In the genomic region with DNA sequence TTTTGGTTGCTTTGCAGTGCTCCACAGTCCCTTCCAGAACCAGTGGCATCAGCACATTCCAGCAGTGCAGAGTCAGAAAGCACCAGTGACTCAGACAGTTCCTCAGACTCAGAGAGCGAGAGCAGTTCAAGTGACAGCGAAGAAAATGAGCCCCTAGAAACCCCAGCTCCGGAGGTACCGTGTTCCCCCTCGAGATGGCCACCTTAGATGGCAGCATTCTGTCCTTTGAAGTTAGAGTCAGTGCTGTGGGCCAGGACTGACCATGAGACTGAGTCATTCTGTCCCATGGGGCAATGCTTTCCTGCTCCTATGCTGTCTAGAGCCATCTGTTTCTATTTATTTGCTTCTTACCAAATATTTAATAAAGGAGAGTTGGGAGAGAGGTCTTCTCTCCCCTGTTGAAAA, we compare ENCODE assay signal across 8 cellular contexts.
DNase-seq lines count a peak whose midpoint lies in the region; ATAC-seq and TF ChIP-seq lines count a peak whose summit lies in the region.

No MANE protein-coding gene starts in this region.

- no peaks in the 10 kb centered on the region for H3K27me3 Mint-ChIP-seq in activated T-helper 17 cell treated with anti-CD3 and anti-CD28 coated beads, Interleukin-2, amount 50 U/mL, for 72 hours

- peak; percentile 86 for ATAC-seq in activated T-helper 17 cell treated with anti-CD3 and anti-CD28 coated beads, Interleukin-2, amount 50 U/mL, for 72 hours (replicated peaks)
- ATAC-seq in left ventricle myocardium superior (peak; percentile 89), GM18517 (IDR thresholded peaks at IDR 0.05; ENCODE audit: unreplicated experiment) (no peak), HG03520 (IDR thresholded peaks at IDR 0.05; ENCODE audit: unreplicated experiment) (no peak), left colon (no peak)

- H3K27ac Mint-ChIP-seq in activated T-helper 17 cell treated with anti-CD3 and anti-CD28 coated beads, Interleukin-2, amount 50 U/mL, for 72 hours = peak overlapping the region; percentile 11

- TF ChIP-seq CTCF in stomach (IDR thresholded peaks at IDR 0.05) = no peak

- H3K4me3 Mint-ChIP-seq in activated T-helper 17 cell treated with anti-CD3 and anti-CD28 coated beads, Interleukin-2, amount 50 U/mL, for 72 hours = peak overlapping the region; percentile 36

- H3K27me3 ChIP-seq in stomach = no peaks in the 10 kb centered on the region

- no peak for TF ChIP-seq POLR2A in stomach (IDR thresholded peaks at IDR 0.05)

- DNase-seq in HK-2 (ENCODE audit: unreplicated experiment) (peak; percentile 73), left ventricle myocardium superior (no peak), stomach (no peak), activated gamma-delta T cell treated with Interleukin-2 at 50 U/mL for 16 hours (no peak), left colon (no peak)

- no peak for TF ChIP-seq EP300 in stomach (IDR thresholded peaks at IDR 0.05)

- H3K9me3 Mint-ChIP-seq in activated T-helper 17 cell treated with anti-CD3 and anti-CD28 coated beads, Interleukin-2, amount 50 U/mL, for 72 hours = no peaks in the 10 kb centered on the region

- no peaks in the 10 kb centered on the region for H3K9me3 ChIP-seq in stomach

- peaks cover 7 to 68% (median 42%) of the 10 kb centered on the region in 4 donors for H3K36me3 ChIP-seq in stomach

- 65 to 80% (median 75%) methylated on average over 5 of the region's 5 CpGs for WGBS in stomach, 5 donors

- H3K36me3 Mint-ChIP-seq in activated T-helper 17 cell treated with anti-CD3 and anti-CD28 coated beads, Interleukin-2, amount 50 U/mL, for 72 hours (ENCODE audit: low read depth) = peaks cover 74% of the 10 kb centered on the region

- H3K4me3 ChIP-seq in stomach = no peak overlapping the region

- peak overlapping the region; percentile 28 to 77 (median 65) for H3K27ac ChIP-seq in stomach

- peaks cover 42% of the 10 kb centered on the region for H3K4me1 Mint-ChIP-seq in activated T-helper 17 cell treated with anti-CD3 and anti-CD28 coated beads, Interleukin-2, amount 50 U/mL, for 72 hours

- peaks cover 14 to 55% (median 36%) of the 10 kb centered on the region in 4 donors for H3K4me1 ChIP-seq in stomach

- intact Hi-C loops in left ventricle myocardium superior (cut with micrococcal nuclease) (no loop called here), stomach (cut with DNase I; ENCODE audit: low total_unique reads) (no loop called here), left colon (cut with DNase I, micrococcal nuclease) (no loop called here)

Comparison
In these comparisons a context has a peak if more than half of its experiments do, and no peak if none do; other contexts are left out.
1. ATAC-seq: peak in activated T-helper 17 cell treated with anti-CD3 and anti-CD28 coated beads, Interleukin-2, amount 50 U/mL, for 72 hours (single experiment) and left ventricle myocardium superior (single experiment); none in GM18517 (single experiment), HG03520 (single experiment) and left colon (single experiment).